ENCODE assay signal across 10 cellular contexts in the genomic region with DNA sequence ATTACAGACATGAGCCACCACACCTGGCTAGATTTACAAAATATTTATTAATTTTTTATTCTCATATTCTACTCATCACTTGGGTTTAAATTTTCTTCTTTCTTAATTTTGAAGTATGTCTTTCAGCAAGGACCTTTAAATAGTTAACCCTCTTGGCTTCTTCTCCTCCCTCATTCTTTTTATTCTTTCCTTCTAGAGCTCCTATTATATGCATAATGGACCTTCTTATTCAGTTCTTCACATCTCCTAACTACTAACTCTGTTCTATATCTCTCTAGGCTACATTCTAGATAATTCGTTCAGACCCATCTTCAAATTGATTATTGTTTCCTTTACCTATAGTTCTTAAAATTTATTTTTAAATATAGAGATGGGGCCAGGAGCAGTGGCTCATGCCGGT. TPM values are rescaled to one million over a fixed set of nuclear protein-coding genes. Genes with fewer than 3 reads are reported as not detected.
"Had no signal": no experiment of that assay in that cellular context is flagged by ENCODE, and none has a peak within 500 bp of the region (broad histone marks: within the 10 kb centered on the region; RNA-seq: fewer than 3 reads in every experiment).

No MANE protein-coding gene starts in this region.

- DNase-seq: IMR-90, KBM-7, KG1 had no signal

- H3K27ac ChIP-seq: HL-60, KMS-11 had no signal

- H3K9ac ChIP-seq: KMS-11 had no signal

- ATAC-seq: HepG2 had no signal

- FAIRE-seq: HepG2, HTR-8/SVneo had no signal

- H3K4me2 ChIP-seq: KMS-11 had no signal

RNA-seq across cellular contexts. Expression of a gene that starts 52.5 kb away (rescaled TPM):
- total RNA-seq: HT-29, HT1080, IMR-90 had no signal
- polyA plus RNA-seq: IgD-negative memory B cell, IMR-90 had no signal
